3 cellular contexts compared by ENCODE assay signal in genomic region chr9:135176284-135176683, GRCh38.
"Had no signal": no experiment of that assay in that cellular context is flagged by ENCODE, and none has a peak within 500 bp of the region (broad histone marks: within the 10 kb centered on the region; RNA-seq: fewer than 3 reads in every experiment).

No MANE protein-coding gene starts in this region.

- H3K4me3 ChIP-seq: GM12878 had no signal

- DNase-seq: GDM1, GF-D8 had no signal
